In the genomic region with DNA sequence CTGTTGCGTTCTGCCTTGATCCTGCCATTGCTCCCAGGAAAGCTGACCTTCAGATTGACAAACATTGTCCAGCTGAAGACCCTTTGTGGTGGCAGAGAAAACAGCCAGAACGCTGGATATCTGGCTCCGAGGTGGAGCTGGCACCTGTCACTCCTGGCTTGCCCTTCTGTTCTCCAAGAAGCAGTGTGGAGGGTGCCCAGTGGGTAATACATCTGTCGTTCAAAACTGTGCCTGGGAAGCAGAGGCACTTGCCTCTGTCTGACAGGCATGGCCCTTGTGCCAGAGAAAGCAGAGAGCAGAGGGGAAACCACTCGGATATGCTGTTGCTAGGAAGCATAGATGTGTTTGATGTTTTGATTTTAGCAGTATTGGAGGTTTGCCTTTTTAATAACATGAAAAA, we compare ENCODE assay signal across 22 cellular contexts.
"Had no signal": no experiment of that assay in that cellular context is flagged by ENCODE, and none has a peak within 500 bp of the region (broad histone marks: within the 10 kb centered on the region; RNA-seq: fewer than 3 reads in every experiment).

No MANE protein-coding gene starts in this region.

- H3K4me3 ChIP-seq: heart right ventricle, mucosa of descending colon, sigmoid colon, thoracic aorta, vagina had no signal

- DNase-seq: activated B cell treated with CpG ODN at 0.5 μM for 24 hours; activated CD4-positive, alpha-beta T cell treated with anti-CD3 and anti-CD28 coated beads for 4 hours; activated CD4-positive, alpha-beta T cell treated with anti-CD3 and anti-CD28 coated beads, Interleukin-2, amount 50 U/mL, for 48 hours; activated CD8-positive, alpha-beta memory T cell treated with anti-CD3 and anti-CD28 coated beads, Interleukin-2, amount 50 U/mL, for 48 hours; activated naive CD4-positive, alpha-beta T cell; activated naive CD8-positive, alpha-beta T cell treated with anti-CD3 and anti-CD28 coated beads, Interleukin-2, amount 10 ng/mL, durations not matched to agents 7 days and 5 days; activated T-cell treated with anti-CD3 and anti-CD28 coated beads, Interleukin-2, amount 50 U/mL, for 4 hours; amniotic stem cell; cortex of kidney; heart right ventricle; left colon; mesenchymal stem cell; mucosa of descending colon; naive B cell; retina; sigmoid colon; stimulated activated CD4-positive, alpha-beta T cell treated with anti-CD3 and anti-CD28 coated beads, Interleukin-2, amount 100 ng/mL, for 48 hours; stimulated activated CD8-positive, alpha-beta memory T cell treated with anti-CD3 and anti-CD28 coated beads, Interleukin-4, amount 100 ng/mL, for 48 hours; stimulated activated naive B cell treated with anti-CD40 and anti-IgM and Interleukin-4, amounts not matched to agents 10 μg/mL and 1 μg/mL and 100 μg/mL, for 72 hours had no signal

- H3K9me3 ChIP-seq: heart right ventricle, mucosa of descending colon, sigmoid colon, thoracic aorta, vagina had no signal

- ATAC-seq: activated T-cell treated with anti-CD3 and anti-CD28 coated beads, Interleukin-2, amount 50 U/mL, for 4 hours; left colon; mucosa of descending colon; stimulated activated naive B cell treated with anti-CD40 and anti-IgM and Interleukin-4, amounts not matched to agents 10 μg/mL and 1 μg/mL and 100 μg/mL, for 72 hours had no signal

- H3K27me3 ChIP-seq: heart right ventricle, sigmoid colon, vagina had no signal

- H3K4me1 ChIP-seq: sigmoid colon had no signal

- H3K27ac ChIP-seq: epithelial cell of prostate, heart right ventricle, sigmoid colon, thoracic aorta, vagina had no signal

- H3K36me3 ChIP-seq: heart right ventricle, sigmoid colon, thoracic aorta, vagina had no signal
